Comparison of ENCODE assay signal across 18 cellular contexts in the genomic region with DNA sequence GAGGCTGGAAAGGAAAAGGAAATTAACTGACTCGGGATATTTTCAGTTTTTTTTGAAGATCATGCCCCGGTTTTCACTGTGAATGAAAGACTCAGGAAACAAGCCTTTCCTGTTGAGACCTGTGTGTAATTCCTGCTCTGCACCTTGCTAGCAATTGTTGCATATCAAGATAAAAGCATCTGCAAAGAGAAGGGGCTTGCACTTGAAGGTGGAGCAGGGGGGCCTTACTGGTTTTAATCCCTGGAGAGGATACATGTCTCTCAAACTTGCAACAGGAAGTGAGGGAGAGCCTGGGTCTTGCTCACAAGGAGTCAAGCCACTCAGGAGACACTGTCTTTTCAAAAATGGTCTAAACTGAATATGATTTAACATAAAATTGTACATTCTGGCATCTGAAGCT.
DNase-seq lines count a peak whose midpoint lies in the region; ATAC-seq, FAIRE-seq and TF ChIP-seq lines count a peak whose summit lies in the region.
"Had no signal": no experiment of that assay in that cellular context is flagged by ENCODE, and none has a peak within 500 bp of the region (broad histone marks: within the 10 kb centered on the region; RNA-seq: fewer than 3 reads in every experiment).

No MANE protein-coding gene starts in this region.

- no peak overlapping the region for H3K27ac ChIP-seq in osteoblast (ENCODE audit: low read depth, low read length)
- H3K27ac ChIP-seq: gastrocnemius medialis, uterus had no signal

- FAIRE-seq in bronchial epithelial cell (lab: Jason Lieb, UNC) (no peak), GM12892 (lab: Jason Lieb, UNC) (no peak)

- H2AFZ ChIP-seq in osteoblast (ENCODE audit: low read length), result peak overlapping the region; percentile 8

- H3K9me3 ChIP-seq in osteoblast (ENCODE audit: low read depth, low read length), result no peaks in the 10 kb centered on the region
- H3K9me3 ChIP-seq: gastrocnemius medialis, uterus had no signal

- intact Hi-C loops in activated CD4-positive, alpha-beta T cell treated with anti-CD3 and anti-CD28 coated beads for 36 hours (cut with DNase I, micrococcal nuclease), result no loop called here

- no peak overlapping the region for H3K4me3 ChIP-seq in bronchial epithelial cell (ENCODE audit: low read depth, low read length)
- no peak overlapping the region for H3K4me3 ChIP-seq in osteoblast (ENCODE audit: insufficient read depth, low read length)
- H3K4me3 ChIP-seq: gastrocnemius medialis, uterus had no signal

- no peak for DNase-seq in activated CD4-positive, alpha-beta T cell treated with anti-CD3 and anti-CD28 coated beads for 36 hours
- no peak for DNase-seq in activated CD4-positive, alpha-beta T cell treated with anti-CD3 and anti-CD28 coated beads, Interleukin-2, amount 50 U/mL, for 1 hour
- DNase-seq in MV-4-11 (lab: John Stamatoyannopoulos, UW) (peak; percentile 66), bronchial epithelial cell (ENCODE audit: low read depth) (peak; percentile 21), osteoblast (ENCODE audit: insufficient read length, low spot score, missing footprints) (no peak), HK-2 (ENCODE audit: unreplicated experiment) (no peak), NCI-H446 treated with DMSO at 0.1 percent for 48 hours (lab: John Stamatoyannopoulos, UW) (no peak), GM12892 (ENCODE audit: insufficient read length) (no peak)
- DNase-seq: activated CD4-positive, alpha-beta T cell treated with anti-CD3 and anti-CD28 coated beads for 48 hours; activated naive CD4-positive, alpha-beta T cell treated with anti-CD3 and anti-CD28 coated beads for 36 hours; cortex of kidney; gastrocnemius medialis; kidney glomerular epithelial cell; NCI-H345; occipital lobe; SHP77; stimulated activated CD4-positive, alpha-beta T cell treated with anti-CD3 and anti-CD28 coated beads, Interleukin-12 subunit alpha, Interleukin-12 subunit beta, amount 100 ng/mL, for 4 hours; uterus had no signal

- H3K36me3 Mint-ChIP-seq in activated CD4-positive, alpha-beta T cell treated with anti-CD3 and anti-CD28 coated beads for 36 hours (ENCODE audit: low read depth), result no peaks in the 10 kb centered on the region

- no peak for TF ChIP-seq POLR2A in GM12892 (IDR thresholded peaks at IDR 0.05; ENCODE audit: low read depth, low read length)

- H3K27ac Mint-ChIP-seq in activated CD4-positive, alpha-beta T cell treated with anti-CD3 and anti-CD28 coated beads for 36 hours, result peak overlapping the region; percentile 9
- H3K27ac Mint-ChIP-seq: activated naive CD4-positive, alpha-beta T cell treated with anti-CD3 and anti-CD28 coated beads for 36 hours had no signal

- H3K4me1 ChIP-seq in osteoblast (ENCODE audit: insufficient read depth, low read length), result peaks cover 12% of the 10 kb centered on the region
- H3K4me1 ChIP-seq: gastrocnemius medialis, uterus had no signal

- peak overlapping the region; percentile 2 for H3K4me3 Mint-ChIP-seq in activated CD4-positive, alpha-beta T cell treated with anti-CD3 and anti-CD28 coated beads for 36 hours
- H3K4me3 Mint-ChIP-seq: activated naive CD4-positive, alpha-beta T cell treated with anti-CD3 and anti-CD28 coated beads for 36 hours had no signal

- CTCF ChIA-PET in activated CD4-positive, alpha-beta T cell treated with anti-CD3 and anti-CD28 coated beads for 36 hours (lab: Charles Lee), result interaction anchor here (0.7 to 1.0 kb wide), 3 partner anchors 38 to 80 kb away, joined by 3 to 4 read pairs (median 3); no protein-coding TSS in a partner anchor

- no peak for ATAC-seq in activated CD4-positive, alpha-beta T cell treated with anti-CD3 and anti-CD28 coated beads for 36 hours
- ATAC-seq: gastrocnemius medialis had no signal

- H3K4me2 ChIP-seq in osteoblast (ENCODE audit: insufficient read depth, low read length), result no peak overlapping the region

- H3K36me3 ChIP-seq in bronchial epithelial cell (ENCODE audit: control insufficient read depth, insufficient read depth, low read length) (no peaks in the 10 kb centered on the region), osteoblast (ENCODE audit: insufficient read depth, low read length) (no peaks in the 10 kb centered on the region)
- H3K36me3 ChIP-seq: gastrocnemius medialis, uterus had no signal

- H3K27me3 Mint-ChIP-seq in activated CD4-positive, alpha-beta T cell treated with anti-CD3 and anti-CD28 coated beads for 36 hours, result no peaks in the 10 kb centered on the region

- H3K27me3 ChIP-seq in bronchial epithelial cell (ENCODE audit: control insufficient read depth, insufficient read depth, low read length), result no peaks in the 10 kb centered on the region
- no peaks in the 10 kb centered on the region for H3K27me3 ChIP-seq in osteoblast (ENCODE audit: insufficient read depth, low read length)
- H3K27me3 ChIP-seq: gastrocnemius medialis, uterus had no signal

- no peaks in the 10 kb centered on the region for H3K79me2 ChIP-seq in osteoblast (ENCODE audit: insufficient read depth, low read length)

- POLR2A ChIA-PET in activated CD4-positive, alpha-beta T cell treated with anti-CD3 and anti-CD28 coated beads for 36 hours (lab: Charles Lee), result no interaction called here

- peaks cover 31% of the 10 kb centered on the region for H3K4me1 Mint-ChIP-seq in activated CD4-positive, alpha-beta T cell treated with anti-CD3 and anti-CD28 coated beads for 36 hours

- H4K20me1 ChIP-seq in osteoblast (ENCODE audit: insufficient read depth, low read length), result no peaks in the 10 kb centered on the region

- no peak for TF ChIP-seq CTCF in bronchial epithelial cell (IDR thresholded peaks at IDR 0.05; ENCODE audit: insufficient read depth, low read length, severe bottlenecking)
- no peak for TF ChIP-seq CTCF in osteoblast (IDR thresholded peaks at IDR 0.05; ENCODE audit: extremely low read depth, low read depth, low read length)

- H3K9me3 Mint-ChIP-seq in activated CD4-positive, alpha-beta T cell treated with anti-CD3 and anti-CD28 coated beads for 36 hours (ENCODE audit: low read depth), result no peaks in the 10 kb centered on the region
- H3K9me3 Mint-ChIP-seq: activated naive CD4-positive, alpha-beta T cell treated with anti-CD3 and anti-CD28 coated beads for 36 hours had no signal

Comparison
In these comparisons a context has a peak if more than half of its experiments do, and no peak if none do; other contexts are left out.
1. DNase-seq: peak in MV-4-11 (single experiment) and bronchial epithelial cell (single experiment); none in activated CD4-positive, alpha-beta T cell treated with anti-CD3 and anti-CD28 coated beads for 36 hours (single experiment), activated CD4-positive, alpha-beta T cell treated with anti-CD3 and anti-CD28 coated beads, Interleukin-2, amount 50 U/mL, for 1 hour (single experiment), osteoblast (single experiment), HK-2 (single experiment), NCI-H446 treated with DMSO at 0.1 percent for 48 hours (single experiment) and GM12892 (single experiment).